In genomic region chr19:54247106-54247930, GRCh38 we compare ENCODE assay signal across 1 cellular context.
TF ChIP-seq lines count a peak whose summit lies in the region.

No MANE protein-coding gene starts in this region.

TF ChIP-seq in K562, 482 proteins besides CTCF, POLR2A, EP300 and RAD21:
- TF ChIP-seq ZNF780A (CRISPR knock-in tag; IDR thresholded peaks at IDR 0.05) (no peak), GABPA (tag; conservative IDR thresholded peaks at IDR 0.05; ENCODE audit: low read depth) (no peak), SMARCA5 (IDR thresholded peaks at IDR 0.05) (0 out of 2 replicates have a peak, but pooled peaks have one; percentile 56), RHOXF2B (CRISPR knock-in tag; conservative IDR thresholded peaks at IDR 0.05) (no peak), BCL6 (CRISPR knock-in tag; IDR thresholded peaks at IDR 0.05) (no peak), BCOR (IDR thresholded peaks at IDR 0.05) (0 out of 2 replicates have a peak, but pooled peaks have one; percentile 11), PHB2 (IDR thresholded peaks at IDR 0.05; ENCODE audit: low read depth) (no peak), PPARD (CRISPR knock-in tag; IDR thresholded peaks at IDR 0.05) (no peak), LEF1 (IDR thresholded peaks at IDR 0.05) (no peak), ETV1 (tag; conservative IDR thresholded peaks at IDR 0.05; ENCODE audit: low read depth) (no peak), FOXP1 (CRISPR knock-in tag; IDR thresholded peaks at IDR 0.05) (no peak), KLF6 (CRISPR knock-in tag; IDR thresholded peaks at IDR 0.05; ENCODE audit: borderline replicate concordance) (no peak), RBM25 (IDR thresholded peaks at IDR 0.05; ENCODE audit: low read depth, low read length, severe bottlenecking) (peak; percentile 86), MEIS2 (IDR thresholded peaks at IDR 0.05; ENCODE audit: partially characterized antibody) (no peak), PRMT5 (CRISPR knock-in tag; IDR thresholded peaks at IDR 0.05) (no peak), ELF2 (CRISPR knock-in tag; IDR thresholded peaks at IDR 0.05) (no peak), PHF21A (IDR thresholded peaks at IDR 0.05; ENCODE audit: borderline replicate concordance, low read depth) (no peak), JUN (IDR thresholded peaks at IDR 0.05; ENCODE audit: borderline replicate concordance, low read depth, low read length) (no peak), JUN (CRISPR knock-in tag; IDR thresholded peaks at IDR 0.05; ENCODE audit: borderline replicate concordance) (no peak), ZNF717 (CRISPR knock-in tag; IDR thresholded peaks at IDR 0.05) (no peak), HMG20B (CRISPR knock-in tag; IDR thresholded peaks at IDR 0.05) (no peak), MEF2A (IDR thresholded peaks at IDR 0.05; ENCODE audit: control insufficient read depth, low read depth, low read length) (no peak), ZNF263 (CRISPR knock-in tag; IDR thresholded peaks at IDR 0.05; ENCODE audit: borderline replicate concordance) (no peak), ZKSCAN1 (IDR thresholded peaks at IDR 0.05; ENCODE audit: low read depth, low read length) (peak; percentile 86), ZBTB5 (IDR thresholded peaks at IDR 0.05) (no peak), ZNF699 (CRISPR knock-in tag; IDR thresholded peaks at IDR 0.05; ENCODE audit: insufficient replicate concordance) (no peak), SAFB2 (IDR thresholded peaks at IDR 0.05; ENCODE audit: borderline replicate concordance, low read depth, low read length, severe bottlenecking) (no peak), NFIC (IDR thresholded peaks at IDR 0.05) (no peak), CBX8 (IDR thresholded peaks at IDR 0.05; ENCODE audit: borderline replicate concordance, extremely low read depth, low read depth, low read length, poor library complexity, severe bottlenecking) (no peak), MAFG (tag; conservative IDR thresholded peaks at IDR 0.05) (no peak)
- TF ChIP-seq, protein P1, sequence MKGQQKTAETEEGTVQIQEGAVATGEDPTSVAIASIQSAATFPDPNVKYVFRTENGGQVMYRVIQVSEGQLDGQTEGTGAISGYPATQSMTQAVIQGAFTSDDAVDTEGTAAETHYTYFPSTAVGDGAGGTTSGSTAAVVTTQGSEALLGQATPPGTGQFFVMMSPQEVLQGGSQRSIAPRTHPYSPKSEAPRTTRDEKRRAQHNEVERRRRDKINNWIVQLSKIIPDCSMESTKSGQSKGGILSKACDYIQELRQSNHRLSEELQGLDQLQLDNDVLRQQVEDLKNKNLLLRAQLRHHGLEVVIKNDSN (CRISPR knock-in tag; IDR thresholded peaks at IDR 0.05) = no peak
- TF ChIP-seq, protein P2, sequence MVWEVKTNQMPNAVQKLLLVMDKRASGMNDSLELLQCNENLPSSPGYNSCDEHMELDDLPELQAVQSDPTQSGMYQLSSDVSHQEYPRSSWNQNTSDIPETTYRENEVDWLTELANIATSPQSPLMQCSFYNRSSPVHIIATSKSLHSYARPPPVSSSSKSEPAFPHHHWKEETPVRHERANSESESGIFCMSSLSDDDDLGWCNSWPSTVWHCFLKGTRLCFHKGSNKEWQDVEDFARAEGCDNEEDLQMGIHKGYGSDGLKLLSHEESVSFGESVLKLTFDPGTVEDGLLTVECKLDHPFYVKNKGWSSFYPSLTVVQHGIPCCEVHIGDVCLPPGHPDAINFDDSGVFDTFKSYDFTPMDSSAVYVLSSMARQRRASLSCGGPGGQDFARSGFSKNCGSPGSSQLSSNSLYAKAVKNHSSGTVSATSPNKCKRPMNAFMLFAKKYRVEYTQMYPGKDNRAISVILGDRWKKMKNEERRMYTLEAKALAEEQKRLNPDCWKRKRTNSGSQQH (CRISPR knock-in tag; IDR thresholded peaks at IDR 0.05) = no peak
- TF ChIP-seq, protein P3, sequence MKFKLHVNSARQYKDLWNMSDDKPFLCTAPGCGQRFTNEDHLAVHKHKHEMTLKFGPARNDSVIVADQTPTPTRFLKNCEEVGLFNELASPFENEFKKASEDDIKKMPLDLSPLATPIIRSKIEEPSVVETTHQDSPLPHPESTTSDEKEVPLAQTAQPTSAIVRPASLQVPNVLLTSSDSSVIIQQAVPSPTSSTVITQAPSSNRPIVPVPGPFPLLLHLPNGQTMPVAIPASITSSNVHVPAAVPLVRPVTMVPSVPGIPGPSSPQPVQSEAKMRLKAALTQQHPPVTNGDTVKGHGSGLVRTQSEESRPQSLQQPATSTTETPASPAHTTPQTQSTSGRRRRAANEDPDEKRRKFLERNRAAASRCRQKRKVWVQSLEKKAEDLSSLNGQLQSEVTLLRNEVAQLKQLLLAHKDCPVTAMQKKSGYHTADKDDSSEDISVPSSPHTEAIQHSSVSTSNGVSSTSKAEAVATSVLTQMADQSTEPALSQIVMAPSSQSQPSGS (CRISPR knock-in tag; IDR thresholded peaks at IDR 0.05) = no peak
